In the genomic region with DNA sequence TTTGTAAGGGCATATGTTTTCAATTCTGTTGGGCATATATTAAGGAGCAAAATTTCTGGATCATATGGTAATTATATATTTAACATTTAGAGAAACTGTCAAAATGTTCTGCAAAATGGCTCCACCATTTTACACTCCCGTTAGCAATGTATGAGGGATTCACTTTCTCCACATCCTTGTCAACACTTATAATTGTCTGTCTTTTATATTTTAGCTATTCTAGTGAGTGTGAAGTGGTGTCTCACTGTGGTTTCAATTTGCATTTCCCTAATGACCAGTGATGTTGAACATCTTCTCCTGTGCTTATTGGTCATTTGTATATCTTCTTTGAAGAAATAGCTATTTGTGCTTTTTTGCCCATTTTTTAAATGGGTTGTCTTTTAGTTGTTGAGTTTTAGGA, we compare ENCODE assay signal across 3 cellular contexts.
TF ChIP-seq lines count a peak whose summit lies in the region.

No MANE protein-coding gene starts in this region.

TF ChIP-seq in HepG2, 621 proteins besides CTCF, POLR2A, EP300 and RAD21:
- TF ChIP-seq, protein P1, sequence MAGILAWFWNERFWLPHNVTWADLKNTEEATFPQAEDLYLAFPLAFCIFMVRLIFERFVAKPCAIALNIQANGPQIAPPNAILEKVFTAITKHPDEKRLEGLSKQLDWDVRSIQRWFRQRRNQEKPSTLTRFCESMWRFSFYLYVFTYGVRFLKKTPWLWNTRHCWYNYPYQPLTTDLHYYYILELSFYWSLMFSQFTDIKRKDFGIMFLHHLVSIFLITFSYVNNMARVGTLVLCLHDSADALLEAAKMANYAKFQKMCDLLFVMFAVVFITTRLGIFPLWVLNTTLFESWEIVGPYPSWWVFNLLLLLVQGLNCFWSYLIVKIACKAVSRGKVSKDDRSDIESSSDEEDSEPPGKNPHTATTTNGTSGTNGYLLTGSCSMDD (CRISPR knock-in tag; IDR thresholded peaks at IDR 0.05), result no peak
- TF ChIP-seq ZNF567 (CRISPR knock-in tag; IDR thresholded peaks at IDR 0.05; ENCODE audit: borderline replicate concordance) (no peak), KAT2B (IDR thresholded peaks at IDR 0.05; ENCODE audit: borderline replicate concordance, low read depth, low read length) (no peak), ZNF7 (CRISPR knock-in tag; IDR thresholded peaks at IDR 0.05) (peak; percentile 94), ZNF749 (CRISPR knock-in tag; IDR thresholded peaks at IDR 0.05; ENCODE audit: borderline replicate concordance) (no peak)
- TF ChIP-seq, protein P2, sequence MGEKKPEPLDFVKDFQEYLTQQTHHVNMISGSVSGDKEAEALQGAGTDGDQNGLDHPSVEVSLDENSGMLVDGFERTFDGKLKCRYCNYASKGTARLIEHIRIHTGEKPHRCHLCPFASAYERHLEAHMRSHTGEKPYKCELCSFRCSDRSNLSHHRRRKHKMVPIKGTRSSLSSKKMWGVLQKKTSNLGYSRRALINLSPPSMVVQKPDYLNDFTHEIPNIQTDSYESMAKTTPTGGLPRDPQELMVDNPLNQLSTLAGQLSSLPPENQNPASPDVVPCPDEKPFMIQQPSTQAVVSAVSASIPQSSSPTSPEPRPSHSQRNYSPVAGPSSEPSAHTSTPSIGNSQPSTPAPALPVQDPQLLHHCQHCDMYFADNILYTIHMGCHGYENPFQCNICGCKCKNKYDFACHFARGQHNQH (CRISPR knock-in tag; IDR thresholded peaks at IDR 0.05), result no peak

TF ChIP-seq in A549, 52 proteins besides CTCF, POLR2A, EP300 and RAD21:
- no peak for TF ChIP-seq NPAS2 (CRISPR knock-in tag; IDR thresholded peaks at IDR 0.05; ENCODE audit: borderline replicate concordance)
- TF ChIP-seq, protein P3, sequence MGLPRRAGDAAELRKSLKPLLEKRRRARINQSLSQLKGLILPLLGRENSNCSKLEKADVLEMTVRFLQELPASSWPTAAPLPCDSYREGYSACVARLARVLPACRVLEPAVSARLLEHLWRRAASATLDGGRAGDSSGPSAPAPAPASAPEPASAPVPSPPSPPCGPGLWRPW (IDR thresholded peaks at IDR 0.05), result no peak
- peak; percentile 57 for TF ChIP-seq ZFP36 (IDR thresholded peaks at IDR 0.05; ENCODE audit: borderline replicate concordance, partially characterized antibody)

TF ChIP-seq in K562, 482 proteins besides CTCF, POLR2A, EP300 and RAD21:
- peak; percentile 78 for TF ChIP-seq RBM25 (IDR thresholded peaks at IDR 0.05; ENCODE audit: low read depth, low read length, severe bottlenecking)
- peak; percentile 72 for TF ChIP-seq ZFP36 (IDR thresholded peaks at IDR 0.05; ENCODE audit: low read depth, low read length, partially characterized antibody)
- TF ChIP-seq, protein P4, sequence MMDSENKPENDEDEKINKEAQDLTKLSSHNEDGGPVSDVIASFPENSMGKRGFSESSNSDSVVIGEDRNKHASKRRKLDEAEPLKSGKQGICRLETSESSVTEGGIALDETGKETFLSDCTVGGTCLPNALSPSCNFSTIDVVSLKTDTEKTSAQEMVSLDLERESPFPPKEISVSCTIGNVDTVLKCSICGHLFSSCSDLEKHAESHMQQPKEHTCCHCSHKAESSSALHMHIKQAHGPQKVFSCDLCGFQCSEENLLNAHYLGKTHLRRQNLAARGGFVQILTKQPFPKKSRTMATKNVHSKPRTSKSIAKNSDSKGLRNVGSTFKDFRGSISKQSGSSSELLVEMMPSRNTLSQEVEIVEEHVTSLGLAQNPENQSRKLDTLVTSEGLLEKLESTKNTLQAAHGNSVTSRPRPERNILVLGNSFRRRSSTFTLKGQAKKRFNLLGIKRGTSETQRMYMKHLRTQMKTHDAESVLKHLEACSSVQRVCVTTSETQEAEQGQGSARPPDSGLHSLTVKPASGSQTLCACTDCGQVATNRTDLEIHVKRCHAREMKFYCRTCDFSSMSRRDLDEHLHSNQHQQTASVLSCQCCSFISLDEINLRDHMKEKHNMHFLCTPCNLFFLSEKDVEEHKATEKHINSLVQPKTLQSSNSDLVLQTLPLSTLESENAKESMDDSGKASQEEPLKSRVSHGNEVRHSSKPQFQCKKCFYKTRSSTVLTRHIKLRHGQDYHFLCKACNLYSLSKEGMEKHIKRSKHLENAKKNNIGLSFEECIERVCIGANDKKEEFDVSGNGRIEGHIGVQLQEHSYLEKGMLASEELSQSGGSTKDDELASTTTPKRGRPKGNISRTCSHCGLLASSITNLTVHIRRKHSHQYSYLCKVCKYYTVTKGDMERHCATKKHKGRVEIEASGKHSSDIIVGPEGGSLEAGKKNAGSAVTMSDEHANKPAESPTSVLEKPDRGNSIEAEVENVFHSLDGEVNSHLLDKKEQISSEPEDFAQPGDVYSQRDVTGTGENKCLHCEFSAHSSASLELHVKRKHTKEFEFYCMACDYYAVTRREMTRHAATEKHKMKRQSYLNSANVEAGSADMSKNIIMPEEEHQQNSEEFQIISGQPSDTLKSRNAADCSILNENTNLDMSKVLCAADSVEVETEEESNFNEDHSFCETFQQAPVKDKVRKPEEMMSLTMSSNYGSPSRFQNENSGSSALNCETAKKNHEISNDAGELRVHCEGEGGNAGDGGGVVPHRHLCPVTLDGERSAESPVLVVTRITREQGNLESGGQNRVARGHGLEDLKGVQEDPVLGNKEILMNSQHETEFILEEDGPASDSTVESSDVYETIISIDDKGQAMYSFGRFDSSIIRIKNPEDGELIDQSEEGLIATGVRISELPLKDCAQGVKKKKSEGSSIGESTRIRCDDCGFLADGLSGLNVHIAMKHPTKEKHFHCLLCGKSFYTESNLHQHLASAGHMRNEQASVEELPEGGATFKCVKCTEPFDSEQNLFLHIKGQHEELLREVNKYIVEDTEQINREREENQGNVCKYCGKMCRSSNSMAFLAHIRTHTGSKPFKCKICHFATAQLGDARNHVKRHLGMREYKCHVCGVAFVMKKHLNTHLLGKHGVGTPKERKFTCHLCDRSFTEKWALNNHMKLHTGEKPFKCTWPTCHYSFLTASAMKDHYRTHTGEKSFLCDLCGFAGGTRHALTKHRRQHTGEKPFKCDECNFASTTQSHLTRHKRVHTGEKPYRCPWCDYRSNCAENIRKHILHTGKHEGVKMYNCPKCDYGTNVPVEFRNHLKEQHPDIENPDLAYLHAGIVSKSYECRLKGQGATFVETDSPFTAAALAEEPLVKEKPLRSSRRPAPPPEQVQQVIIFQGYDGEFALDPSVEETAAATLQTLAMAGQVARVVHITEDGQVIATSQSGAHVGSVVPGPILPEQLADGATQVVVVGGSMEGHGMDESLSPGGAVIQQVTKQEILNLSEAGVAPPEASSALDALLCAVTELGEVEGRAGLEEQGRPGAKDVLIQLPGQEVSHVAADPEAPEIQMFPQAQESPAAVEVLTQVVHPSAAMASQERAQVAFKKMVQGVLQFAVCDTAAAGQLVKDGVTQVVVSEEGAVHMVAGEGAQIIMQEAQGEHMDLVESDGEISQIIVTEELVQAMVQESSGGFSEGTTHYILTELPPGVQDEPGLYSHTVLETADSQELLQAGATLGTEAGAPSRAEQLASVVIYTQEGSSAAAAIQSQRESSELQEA (IDR thresholded peaks at IDR 0.05; ENCODE audit: low read depth), result peak; percentile 67; the same call in 1 of the 2 replicates
- no peak for TF ChIP-seq ZNF121 (CRISPR knock-in tag; conservative IDR thresholded peaks at IDR 0.05)
